ENCODE assay signal across 8 cellular contexts in genomic region chr13:49935171-49936084, GRCh38. TPM values are rescaled to one million over a fixed set of nuclear protein-coding genes. Genes with fewer than 3 reads are reported as not detected.
DNase-seq lines count a peak whose midpoint lies in the region; ATAC-seq and TF ChIP-seq lines count a peak whose summit lies in the region.

No MANE protein-coding gene starts in this region.

- peak overlapping the region; percentile 67 for H3K4me3 ChIP-seq in BJ (ENCODE audit: low read depth, low read length)
- H3K4me3 ChIP-seq in right atrium auricular region, result peak overlapping the region; percentile 88 to 98
- peak overlapping the region; percentile 65 to 92 for H3K4me3 ChIP-seq in prostate gland

- H3K27ac ChIP-seq in right atrium auricular region (peak overlapping the region; percentile 89 to 92), prostate gland (peak overlapping the region; percentile 78 to 90)

- peaks cover 0 to 32% of the 10 kb centered on the region in 2 donors for H3K4me1 ChIP-seq in right atrium auricular region
- H3K4me1 ChIP-seq in prostate gland (replicated peaks), result no peaks in the 10 kb centered on the region

- intact Hi-C loops in prostate gland (cut with DNase I), result loop anchor here (2.0 to 10.0 kb wide), 2 partner anchors 81 to 143 kb away; partner anchors contain the start of gene KPNA3

- 3% methylated on average over 17 of the region's 35 CpGs for WGBS in prostate gland

- peaks cover 16% of the 10 kb centered on the region for H3K4me1 Mint-ChIP-seq in activated naive CD8-positive, alpha-beta T cell treated with anti-CD3 and anti-CD28 coated beads, Interleukin-2, amount 50 U/mL, for 24 hours

- no peak for TF ChIP-seq POLR2A in prostate gland (IDR thresholded peaks at IDR 0.05)

- CTCF ChIA-PET in BJ (lab: Yijun Ruan, JAX), result interaction anchor here (0.9 to 1.6 kb wide), 15 partner anchors 10 to 606 kb away, joined by 3 to 7 read pairs (median 4); partner anchors contain the start of gene TRIM13

- no peak for DNase-seq in BJ (ENCODE audit: low read depth)
- peak; percentile 77 for DNase-seq in RPMI7951 (ENCODE audit: low read depth)
- DNase-seq in activated naive CD8-positive, alpha-beta T cell treated with anti-CD3 and anti-CD28 coated beads, Interleukin-2, amount 50 U/mL, for 24 hours, result peak; percentile 49
- peak; percentile 59 for DNase-seq in right atrium auricular region (ENCODE audit: low spot score)
- DNase-seq in prostate gland (ENCODE audit: low spot score), result peak; percentile 13
- no peak for DNase-seq in Ammon's horn (ENCODE audit: low spot score)

- no peaks in the 10 kb centered on the region for H3K9me3 Mint-ChIP-seq in activated naive CD8-positive, alpha-beta T cell treated with anti-CD3 and anti-CD28 coated beads, Interleukin-2, amount 50 U/mL, for 24 hours

- H3K27me3 ChIP-seq in BJ (ENCODE audit: control insufficient read depth, insufficient read depth, low read length) (no peaks in the 10 kb centered on the region), right atrium auricular region (no peaks in the 10 kb centered on the region), prostate gland (replicated peaks; ENCODE audit: insufficient read depth) (no peaks in the 10 kb centered on the region)

- no peaks in the 10 kb centered on the region for H3K36me3 Mint-ChIP-seq in activated naive CD8-positive, alpha-beta T cell treated with anti-CD3 and anti-CD28 coated beads, Interleukin-2, amount 50 U/mL, for 24 hours (ENCODE audit: low read depth)

- H3K36me3 ChIP-seq in BJ (ENCODE audit: control insufficient read depth, insufficient read depth, low read length), result no peaks in the 10 kb centered on the region
- no peaks in the 10 kb centered on the region for H3K36me3 ChIP-seq in right atrium auricular region
- H3K36me3 ChIP-seq in prostate gland, result no peaks in the 10 kb centered on the region

- ATAC-seq in GM18909 (IDR thresholded peaks at IDR 0.05; ENCODE audit: poor library complexity, unreplicated experiment) (peak; percentile 31), HG03139 (IDR thresholded peaks at IDR 0.05; ENCODE audit: unreplicated experiment) (peak; percentile 10)
- peak; percentile 45 for ATAC-seq in activated naive CD8-positive, alpha-beta T cell treated with anti-CD3 and anti-CD28 coated beads, Interleukin-2, amount 50 U/mL, for 24 hours

- no peaks in the 10 kb centered on the region for H3K27me3 Mint-ChIP-seq in activated naive CD8-positive, alpha-beta T cell treated with anti-CD3 and anti-CD28 coated beads, Interleukin-2, amount 50 U/mL, for 24 hours

- TF ChIP-seq CTCF in BJ (IDR thresholded peaks at IDR 0.05; ENCODE audit: insufficient read depth, low read depth, low read length) (no peak), right atrium auricular region (IDR thresholded peaks at IDR 0.05) (no peak), prostate gland (IDR thresholded peaks at IDR 0.05) (no peak)

- peak overlapping the region; percentile 88 for H3K4me3 Mint-ChIP-seq in activated naive CD8-positive, alpha-beta T cell treated with anti-CD3 and anti-CD28 coated beads, Interleukin-2, amount 50 U/mL, for 24 hours

- H3K27ac Mint-ChIP-seq in activated naive CD8-positive, alpha-beta T cell treated with anti-CD3 and anti-CD28 coated beads, Interleukin-2, amount 50 U/mL, for 24 hours, result peak overlapping the region; percentile 69

- H3K9me3 ChIP-seq in right atrium auricular region (no peaks in the 10 kb centered on the region), prostate gland (no peaks in the 10 kb centered on the region)

- POLR2A ChIA-PET in BJ (lab: Charles Lee), result no interaction called here

RNA-seq across cellular contexts. Expression of gene SPRYD7, which starts 0.7 kb away (rescaled TPM):
- polyA plus RNA-seq in BJ (2011; rRNA removed), result 3.3 and 6.5 TPM in 2 replicates
- polyA minus RNA-seq in BJ (2011; rRNA and poly(A)+ RNA removed), result 1.0 and 2.5 TPM in 2 replicates
- total RNA-seq in RPMI7951 (2014; rRNA removed; shearing (Covaris generic)), result 5.2 and 7.7 TPM in 2 replicates
- total RNA-seq in right atrium auricular region (1 to 10 TPM; 6.1 to 9.3 TPM), prostate gland (1 to 10 TPM; 6.9 to 8.4 TPM)

Comparison
In these comparisons a context has a peak if more than half of its experiments do, and no peak if none do; other contexts are left out.
1. DNase-seq: peak in RPMI7951 (single experiment), activated naive CD8-positive, alpha-beta T cell treated with anti-CD3 and anti-CD28 coated beads, Interleukin-2, amount 50 U/mL, for 24 hours (single experiment), right atrium auricular region (single experiment) and prostate gland (single experiment); none in BJ (single experiment) and Ammon's horn (single experiment).
2. Peak in every context shown above with its lines, with median percentiles within 50 percentile points of each other: H3K4me3 ChIP-seq and ATAC-seq.